ENCODE assay signal across 30 cellular contexts in genomic region chr3:182315313-182315712, GRCh38.
"Had no signal": no experiment of that assay in that cellular context is flagged by ENCODE, and none has a peak within 500 bp of the region (broad histone marks: within the 10 kb centered on the region; RNA-seq: fewer than 3 reads in every experiment).

No MANE protein-coding gene starts in this region.

- H3K9me3 ChIP-seq: ascending aorta, Peyer's patch had no signal

- H3K4me3 ChIP-seq: ascending aorta, cardiac muscle cell, Peyer's patch, SJSA1 had no signal

- H3K27me3 ChIP-seq: ascending aorta, cardiac muscle cell, Peyer's patch, SJSA1 had no signal

- H3K27ac ChIP-seq: ascending aorta, cardiac muscle cell, KMS-11, Peyer's patch, SJSA1 had no signal

- DNase-seq: activated CD4-positive, alpha-beta T cell treated with anti-CD3 and anti-CD28 coated beads for 48 hours; activated CD4-positive, alpha-beta T cell treated with anti-CD3 and anti-CD28 coated beads, Interleukin-2, amount 50 U/mL, for 4 hours; activated CD4-positive, CD25-positive, alpha-beta regulatory T cell treated with anti-CD3 and anti-CD28 coated beads, Interleukin-2, amount 50 U/mL, for 72 hours; activated CD8-positive, alpha-beta T cell treated with anti-CD3 and anti-CD28 coated beads for 36 hours; activated effector memory CD4-positive, alpha-beta T cell treated with anti-CD3 and anti-CD28 coated beads, Interleukin-2, amount 50 U/mL, for 16 hours; activated naive CD4-positive, alpha-beta T cell; activated naive CD4-positive, alpha-beta T cell treated with anti-CD3 and anti-CD28 coated beads, Interleukin-2, amount 50 U/mL, for 16 hours; activated naive CD8-positive, alpha-beta T cell treated with anti-CD3 and anti-CD28 coated beads for 36 hours; activated T-cell treated with anti-CD3 and anti-CD28 coated beads, Interleukin-2, amount 50 U/mL, for 1 hour; activated T-cell treated with anti-CD3 and anti-CD28 coated beads, Interleukin-2, amount 50 U/mL, for 72 hours; amniotic stem cell; NCI-H1105; NCI-H1436; NCI-H1694; NCI-H1930; NCI-H2081 treated with DMSO at 0.1 percent for 48 hours; NCI-H345; NCI-H524 treated with DMSO at 0.1 percent for 48 hours; NK-92 treated with Interleukin-12 subunit alpha and Interleukin-12 subunit beta, amount 100 ng/mL, for 24 hours; PC-3; Peyer's patch; RPMI8226; SHP77 treated with DMSO at 0.1 percent for 48 hours; SK-N-SH had no signal

- ATAC-seq: activated CD8-positive, alpha-beta T cell treated with anti-CD3 and anti-CD28 coated beads for 36 hours; activated T-cell treated with anti-CD3 and anti-CD28 coated beads, Interleukin-2, amount 50 U/mL, for 72 hours; activated T-helper 17 cell treated with anti-CD3 and anti-CD28 coated beads, Interleukin-2, amount 50 U/mL, for 72 hours; PC-3; WTC11 had no signal

- H3K4me1 ChIP-seq: ascending aorta, Peyer's patch, SJSA1 had no signal

- H3K36me3 ChIP-seq: ascending aorta, cardiac muscle cell, Peyer's patch, SJSA1 had no signal
